In genomic region chr1:163202833-163203451, GRCh38 we compare ENCODE assay signal across 10 cellular contexts. TPM values are rescaled to one million over a fixed set of nuclear protein-coding genes. Genes with fewer than 3 reads are reported as not detected.
DNase-seq lines count a peak whose midpoint lies in the region; TF ChIP-seq lines count a peak whose summit lies in the region.
"Had no signal": no experiment of that assay in that cellular context is flagged by ENCODE, and none has a peak within 500 bp of the region (broad histone marks: within the 10 kb centered on the region; RNA-seq: fewer than 3 reads in every experiment).

Gene RGS5 (minus strand): TSS chr1:163202916. CDS start chr1:163202835, 81 bp downstream.

- H3K27me3 Mint-ChIP-seq in mesothelial cell of epicardium (ENCODE audit: low read depth): no peaks in the 10 kb centered on the region

- POLR2A ChIA-PET in RWPE1 (lab: Yijun Ruan, JAX; ENCODE audit: low non-redundant PET): no interaction called here

- H3K36me3 Mint-ChIP-seq in mesothelial cell of epicardium: no peaks in the 10 kb centered on the region

- no peak for TF ChIP-seq POLR2A in transverse colon (IDR thresholded peaks at IDR 0.05)

- H3K4me1 ChIP-seq in transverse colon: no peaks in the 10 kb centered on the region

- CTCF ChIA-PET in RWPE1 (lab: Yijun Ruan, JAX): interaction anchor here (0.7 to 0.9 kb wide), 2 partner anchors 28 to 91 kb away, joined by 3 read pairs; no protein-coding TSS in a partner anchor

- peak within 1 kb of the TSS in 2 of 4 donors; percentile 8 to 26 for H3K4me3 ChIP-seq in transverse colon

- intact Hi-C loops in transverse colon (cut with DNase I; ENCODE audit: low total_unique reads): no loop called here

- peak within 1 kb of the TSS; percentile 73 for H3K4me3 Mint-ChIP-seq in mesothelial cell of epicardium

- H3K27ac ChIP-seq in transverse colon: peak within 1 kb of the TSS; percentile 9 to 59 (median 40)
- no peak within 1 kb of the TSS for H3K27ac ChIP-seq in RWPE1

- no peaks in the 10 kb centered on the region for H3K36me3 ChIP-seq in transverse colon

- no peaks in the 10 kb centered on the region for H3K9me3 Mint-ChIP-seq in mesothelial cell of epicardium

- TF ChIP-seq CTCF in mesothelial cell of epicardium (IDR thresholded peaks at IDR 0.05; ENCODE audit: unreplicated experiment) (no peak), transverse colon (IDR thresholded peaks at IDR 0.05) (no peak), RWPE1 (conservative IDR thresholded peaks at IDR 0.05; ENCODE audit: low read depth) (no peak)

- DNase-seq in NCI-H82 treated with DMSO at 0.1 percent for 48 hours (lab: John Stamatoyannopoulos, UW; ENCODE audit: unreplicated experiment) (peak; percentile 52), fibroblast of peridontal ligament (ENCODE audit: extremely low read depth) (peak; percentile 34), mesothelial cell of epicardium (ENCODE audit: low spot score in 2 of 2, unreplicated experiment in 2 of 2) (no peak), transverse colon (no peak), MV-4-11 (lab: John Stamatoyannopoulos, UW) (no peak), OCI-M1 (lab: John Stamatoyannopoulos, UW) (no peak), RWPE1 (ENCODE audit: low spot score) (no peak)
- no peak for DNase-seq in stimulated activated CD4-positive, alpha-beta T cell treated with anti-CD3 and anti-CD28 coated beads, Interleukin-1b, Interleukin-23, amount 100 ng/mL, for 48 hours
- DNase-seq: activated CD4-positive, alpha-beta T cell treated with anti-CD3 and anti-CD28 coated beads, Interleukin-2, amount 50 U/mL, for 4 hours; stimulated activated CD4-positive, alpha-beta T cell treated with anti-CD3 and anti-CD28 coated beads, Interleukin-2, amount 100 ng/mL, for 24 hours had no signal

- H3K27ac Mint-ChIP-seq in mesothelial cell of epicardium: peak within 1 kb of the TSS; percentile 97

- WGBS in transverse colon (ENCODE audit: low coverage in 1 of 2), 2 donors: 61 to 89% methylated on average over 1 to 4 of the region's 4 CpGs

- in situ Hi-C loops in transverse colon (cut with MboI; ENCODE audit: low pct_ligation_motif_present in 1 of 4, low pct_unique_long_range_greater_than_20kb in 1 of 4, low sequenced_read_pairs in 3 of 4): no loop called here

- H3K27me3 ChIP-seq in transverse colon: no peaks in the 10 kb centered on the region

- H3K4me1 Mint-ChIP-seq in mesothelial cell of epicardium: peaks cover 38% of the 10 kb centered on the region

- TF ChIP-seq EP300 in transverse colon (IDR thresholded peaks at IDR 0.05; ENCODE audit: low read depth): no peak

- H3K9me3 ChIP-seq in transverse colon: no peaks in the 10 kb centered on the region

RNA-seq across cellular contexts. Expression of gene RGS5, which starts in this region (rescaled TPM):
- total RNA-seq in mesothelial cell of epicardium (209 to 263 TPM (median 218 TPM) in 3 replicates), transverse colon (10 to 100 TPM; 28.1 to 55.6 (median 41.8) TPM)

Comparison
In these comparisons a context has a peak if more than half of its experiments do, and no peak if none do; other contexts are left out.
1. DNase-seq: peak in NCI-H82 treated with DMSO at 0.1 percent for 48 hours (single experiment) and fibroblast of peridontal ligament (single experiment); none in mesothelial cell of epicardium (0 of 2), transverse colon (single experiment), MV-4-11 (single experiment), OCI-M1 (single experiment), stimulated activated CD4-positive, alpha-beta T cell treated with anti-CD3 and anti-CD28 coated beads, Interleukin-1b, Interleukin-23, amount 100 ng/mL, for 48 hours (single experiment) and RWPE1 (single experiment).